Comparison of ENCODE assay signal across 16 cellular contexts in the genomic region with DNA sequence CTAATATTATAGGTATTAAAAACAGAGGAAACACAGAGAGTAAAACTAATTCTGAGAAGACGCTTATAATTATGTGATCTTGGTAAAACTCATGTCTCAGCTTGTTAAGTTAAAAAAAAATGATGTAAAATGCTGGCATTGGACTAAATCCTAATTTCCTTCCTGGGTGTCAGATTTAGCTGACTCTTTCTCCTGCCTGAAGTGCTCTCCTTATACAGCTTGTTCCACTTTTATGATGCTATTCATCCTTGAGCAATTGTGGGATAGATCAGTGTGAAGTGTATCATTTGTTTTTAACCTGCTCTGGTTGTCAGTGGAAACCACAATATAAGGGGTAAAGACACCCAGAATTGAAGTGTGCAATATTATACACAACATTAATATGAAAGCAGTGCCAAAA.
DNase-seq lines count a peak whose midpoint lies in the region; ATAC-seq and TF ChIP-seq lines count a peak whose summit lies in the region.
"Had no signal": no experiment of that assay in that cellular context is flagged by ENCODE, and none has a peak within 500 bp of the region (broad histone marks: within the 10 kb centered on the region; RNA-seq: fewer than 3 reads in every experiment).

No MANE protein-coding gene starts in this region.

- TF ChIP-seq CTCF in foreskin keratinocyte (conservative IDR thresholded peaks at IDR 0.05) (no peak), type B pancreatic cell (conservative IDR thresholded peaks at IDR 0.05) (no peak)

- no peaks in the 10 kb centered on the region for H3K9me3 Mint-ChIP-seq in type B pancreatic cell
- H3K9me3 Mint-ChIP-seq: CD8-positive, alpha-beta T cell had no signal

- ATAC-seq in foreskin keratinocyte (peak; percentile 38), GM18909 (IDR thresholded peaks at IDR 0.05; ENCODE audit: poor library complexity, unreplicated experiment) (no peak)
- ATAC-seq: activated T-helper 17 cell treated with anti-CD3 and anti-CD28 coated beads, Interleukin-2, amount 50 U/mL, for 72 hours; CD8-positive, alpha-beta T cell; HCT116; naive thymus-derived CD8-positive, alpha-beta T cell had no signal

- no peaks in the 10 kb centered on the region for H3K36me3 Mint-ChIP-seq in type B pancreatic cell
- H3K36me3 Mint-ChIP-seq: CD8-positive, alpha-beta T cell; naive thymus-derived CD8-positive, alpha-beta T cell had no signal

- peak overlapping the region; percentile 74 for H3K27ac ChIP-seq in foreskin keratinocyte
- H3K27ac ChIP-seq: KMS-11, psoas muscle had no signal

- H3K27me3 Mint-ChIP-seq in type B pancreatic cell = no peaks in the 10 kb centered on the region

- peak overlapping the region; percentile 40 for H3K27ac Mint-ChIP-seq in type B pancreatic cell
- H3K27ac Mint-ChIP-seq: activated T-helper 17 cell treated with anti-CD3 and anti-CD28 coated beads, Interleukin-2, amount 50 U/mL, for 72 hours; CD8-positive, alpha-beta T cell; naive thymus-derived CD8-positive, alpha-beta T cell had no signal

- H3K4me1 ChIP-seq in foreskin keratinocyte = peaks cover 25% of the 10 kb centered on the region
- H3K4me1 ChIP-seq: psoas muscle had no signal

- DNase-seq in NCI-H510A treated with DMSO at 0.1 percent for 48 hours (lab: John Stamatoyannopoulos, UW) (peak; percentile 33), NCI-H510A (lab: John Stamatoyannopoulos, UW) (no peak), NCI-H69 (lab: John Stamatoyannopoulos, UW) (peak; percentile 31), foreskin keratinocyte (peak; percentile 74 to 80), type B pancreatic cell (ENCODE audit: extremely low spot score, unreplicated experiment) (no peak), NCI-H2081 treated with DMSO at 0.1 percent for 48 hours (lab: John Stamatoyannopoulos, UW) (no peak)
- no peak for DNase-seq in effector CD8-positive, alpha-beta T cell (lab: John Stamatoyannopoulos, UW)
- DNase-seq: ACHN; activated CD8-positive, alpha-beta memory T cell treated with anti-CD3 and anti-CD28 coated beads for 24 hours; CD8-positive, alpha-beta T cell; naive thymus-derived CD8-positive, alpha-beta T cell; psoas muscle had no signal

- peaks cover 12% of the 10 kb centered on the region for H3K4me1 Mint-ChIP-seq in type B pancreatic cell (ENCODE audit: unreplicated experiment)
- H3K4me1 Mint-ChIP-seq: activated T-helper 17 cell treated with anti-CD3 and anti-CD28 coated beads, Interleukin-2, amount 50 U/mL, for 72 hours; naive thymus-derived CD8-positive, alpha-beta T cell had no signal

- no peaks in the 10 kb centered on the region for H3K27me3 ChIP-seq in foreskin keratinocyte

- no peak overlapping the region for H3K4me3 Mint-ChIP-seq in type B pancreatic cell
- H3K4me3 Mint-ChIP-seq: activated T-helper 17 cell treated with anti-CD3 and anti-CD28 coated beads, Interleukin-2, amount 50 U/mL, for 72 hours; CD8-positive, alpha-beta T cell; naive thymus-derived CD8-positive, alpha-beta T cell had no signal

Comparison
In these comparisons a context has a peak if more than half of its experiments do, and no peak if none do; other contexts are left out.
1. DNase-seq: peak in NCI-H510A treated with DMSO at 0.1 percent for 48 hours (single experiment), NCI-H69 (single experiment) and foreskin keratinocyte (2 of 2); none in NCI-H510A (single experiment), type B pancreatic cell (single experiment), effector CD8-positive, alpha-beta T cell (single experiment) and NCI-H2081 treated with DMSO at 0.1 percent for 48 hours (single experiment).